17 cellular contexts compared by ENCODE assay signal in the genomic region with DNA sequence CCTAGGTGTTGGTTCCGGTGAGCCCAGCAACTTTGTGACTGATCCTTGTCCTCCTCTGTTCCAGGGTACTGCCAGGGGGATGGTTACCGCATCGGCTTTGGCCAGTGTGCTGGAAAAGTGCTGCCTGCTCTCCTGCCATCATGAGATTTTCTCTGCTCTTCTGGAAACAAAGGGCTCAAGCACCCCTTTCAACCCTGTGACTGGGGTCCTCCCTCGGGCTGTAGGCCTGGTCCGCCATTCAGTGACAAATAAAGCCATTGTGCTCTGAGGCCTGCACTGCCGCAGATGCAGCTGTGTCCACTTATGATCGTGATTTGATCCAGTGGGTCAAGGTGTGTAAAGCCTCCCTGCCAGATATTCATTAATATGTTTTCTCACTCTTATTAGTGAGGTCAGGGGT. TPM values are rescaled to one million over a fixed set of nuclear protein-coding genes. Genes with fewer than 3 reads are reported as not detected.
DNase-seq lines count a peak whose midpoint lies in the region; ATAC-seq and TF ChIP-seq lines count a peak whose summit lies in the region.
"Had no signal": no experiment of that assay in that cellular context is flagged by ENCODE, and none has a peak within 500 bp of the region (broad histone marks: within the 10 kb centered on the region; RNA-seq: fewer than 3 reads in every experiment).

No MANE protein-coding gene starts in this region.

- no peak for TF ChIP-seq CTCF in neural crest cell (conservative IDR thresholded peaks at IDR 0.05)

- H3K4me3 Mint-ChIP-seq in neural crest cell (no peak overlapping the region), T-cell (no peak overlapping the region)
- no peak overlapping the region for H3K4me3 Mint-ChIP-seq in stimulated activated memory B cell treated with anti-CD40 and anti-IgM and Interleukin-4, amounts not matched to agents 10 μg/mL and 1 μg/mL and 100 μg/mL, for 72 hours
- H3K4me3 Mint-ChIP-seq: CD14-positive monocyte; CD4-positive, alpha-beta memory T cell; CD4-positive, CD25-positive, alpha-beta regulatory T cell; CD8-positive, alpha-beta memory T cell had no signal

- no peaks in the 10 kb centered on the region for H3K9me3 Mint-ChIP-seq in neural crest cell
- peaks cover 2% of the 10 kb centered on the region for H3K9me3 Mint-ChIP-seq in stimulated activated memory B cell treated with anti-CD40 and anti-IgM and Interleukin-4, amounts not matched to agents 10 μg/mL and 1 μg/mL and 100 μg/mL, for 72 hours
- no peaks in the 10 kb centered on the region for H3K9me3 Mint-ChIP-seq in T-cell
- H3K9me3 Mint-ChIP-seq: CD4-positive, alpha-beta memory T cell; CD8-positive, alpha-beta memory T cell had no signal

- no peaks in the 10 kb centered on the region for H3K27me3 Mint-ChIP-seq in neural crest cell (ENCODE audit: low read depth)
- H3K27me3 Mint-ChIP-seq in stimulated activated memory B cell treated with anti-CD40 and anti-IgM and Interleukin-4, amounts not matched to agents 10 μg/mL and 1 μg/mL and 100 μg/mL, for 72 hours, result no peaks in the 10 kb centered on the region
- H3K27me3 Mint-ChIP-seq in T-cell, result no peaks in the 10 kb centered on the region
- H3K27me3 Mint-ChIP-seq: CD4-positive, alpha-beta memory T cell; CD4-positive, CD25-positive, alpha-beta regulatory T cell; CD8-positive, alpha-beta memory T cell had no signal

- POLR2A ChIA-PET in T-cell (lab: Charles Lee), result no interaction called here

- no peak for ATAC-seq in stimulated activated memory B cell treated with anti-CD40 and anti-IgM and Interleukin-4, amounts not matched to agents 10 μg/mL and 1 μg/mL and 100 μg/mL, for 72 hours
- ATAC-seq in T-cell (replicated peaks in 1 of 4), result no peak

- peaks cover 44% of the 10 kb centered on the region for H3K4me1 Mint-ChIP-seq in neural crest cell
- H3K4me1 Mint-ChIP-seq in stimulated activated memory B cell treated with anti-CD40 and anti-IgM and Interleukin-4, amounts not matched to agents 10 μg/mL and 1 μg/mL and 100 μg/mL, for 72 hours, result no peaks in the 10 kb centered on the region
- H3K4me1 Mint-ChIP-seq in T-cell, result no peaks in the 10 kb centered on the region
- H3K4me1 Mint-ChIP-seq: CD14-positive monocyte; CD4-positive, alpha-beta memory T cell; CD4-positive, CD25-positive, alpha-beta regulatory T cell; CD8-positive, alpha-beta memory T cell had no signal

- CTCF ChIA-PET in T-cell (lab: Charles Lee), result no interaction called here

- DNase-seq in SK-MEL-5 (ENCODE audit: low read depth, low spot score) (peak; percentile 55), islet precursor cell (peak; percentile 37), neural crest cell (ENCODE audit: low read depth, low spot score) (no peak), pons (ENCODE audit: low spot score) (peak; percentile 61), RPMI8226 (no peak), kidney glomerular epithelial cell (lab: John Stamatoyannopoulos, UW) (no peak), T-cell (no peak)
- DNase-seq: ACHN; BE2C; CD4-positive, alpha-beta memory T cell; CD4-positive, CD25-positive, alpha-beta regulatory T cell; CD8-positive, alpha-beta memory T cell; COR-L47; DMS79 treated with DMSO at 0.1 percent for 48 hours; GF-D8 had no signal

- in situ Hi-C loops in SK-MEL-5 (cut with HindIII; ENCODE audit: low pct_unique_long_range_greater_than_20kb, low sequenced_read_pairs), result no loop called here

- H3K27ac Mint-ChIP-seq in neural crest cell (ENCODE audit: unreplicated experiment), result peak overlapping the region; percentile 90
- H3K27ac Mint-ChIP-seq in stimulated activated memory B cell treated with anti-CD40 and anti-IgM and Interleukin-4, amounts not matched to agents 10 μg/mL and 1 μg/mL and 100 μg/mL, for 72 hours, result no peak overlapping the region
- H3K27ac Mint-ChIP-seq in T-cell, result no peak overlapping the region
- H3K27ac Mint-ChIP-seq: CD4-positive, alpha-beta memory T cell; CD4-positive, CD25-positive, alpha-beta regulatory T cell had no signal

- H3K36me3 Mint-ChIP-seq in neural crest cell (ENCODE audit: low read depth) (peaks cover 16% of the 10 kb centered on the region), T-cell (peaks cover 52% of the 10 kb centered on the region)
- peaks cover 61% of the 10 kb centered on the region for H3K36me3 Mint-ChIP-seq in stimulated activated memory B cell treated with anti-CD40 and anti-IgM and Interleukin-4, amounts not matched to agents 10 μg/mL and 1 μg/mL and 100 μg/mL, for 72 hours

RNA-seq across cellular contexts. Expression of a gene that starts 33.3 kb away (rescaled TPM):
- total RNA-seq in SK-MEL-5 (2014; rRNA removed; shearing (Covaris generic)), result 59.0 and 60.7 TPM in 2 replicates
- polyA plus RNA-seq in SK-MEL-5 (2015; cell fraction: cytosol; rRNA removed), result 40.2 and 44.7 TPM in 2 replicates
- polyA plus RNA-seq in SK-MEL-5 (2015; cell fraction: nucleus; rRNA removed), result 68.9 and 76.9 TPM in 2 replicates
- 21.1 and 22.9 TPM in 2 replicates for total RNA-seq in neural crest cell
- 1 to 10 TPM; 5.2 to 9.4 (median 6.8) TPM for total RNA-seq in T-cell

Comparison
In these comparisons a context has a peak if more than half of its experiments do, and no peak if none do; other contexts are left out.
1. DNase-seq: peak in SK-MEL-5 (single experiment), islet precursor cell (single experiment) and pons (single experiment); none in neural crest cell (single experiment), RPMI8226 (single experiment), kidney glomerular epithelial cell (single experiment) and T-cell (0 of 34).